Comparison of ENCODE assay signal across 8 cellular contexts in the genomic region with DNA sequence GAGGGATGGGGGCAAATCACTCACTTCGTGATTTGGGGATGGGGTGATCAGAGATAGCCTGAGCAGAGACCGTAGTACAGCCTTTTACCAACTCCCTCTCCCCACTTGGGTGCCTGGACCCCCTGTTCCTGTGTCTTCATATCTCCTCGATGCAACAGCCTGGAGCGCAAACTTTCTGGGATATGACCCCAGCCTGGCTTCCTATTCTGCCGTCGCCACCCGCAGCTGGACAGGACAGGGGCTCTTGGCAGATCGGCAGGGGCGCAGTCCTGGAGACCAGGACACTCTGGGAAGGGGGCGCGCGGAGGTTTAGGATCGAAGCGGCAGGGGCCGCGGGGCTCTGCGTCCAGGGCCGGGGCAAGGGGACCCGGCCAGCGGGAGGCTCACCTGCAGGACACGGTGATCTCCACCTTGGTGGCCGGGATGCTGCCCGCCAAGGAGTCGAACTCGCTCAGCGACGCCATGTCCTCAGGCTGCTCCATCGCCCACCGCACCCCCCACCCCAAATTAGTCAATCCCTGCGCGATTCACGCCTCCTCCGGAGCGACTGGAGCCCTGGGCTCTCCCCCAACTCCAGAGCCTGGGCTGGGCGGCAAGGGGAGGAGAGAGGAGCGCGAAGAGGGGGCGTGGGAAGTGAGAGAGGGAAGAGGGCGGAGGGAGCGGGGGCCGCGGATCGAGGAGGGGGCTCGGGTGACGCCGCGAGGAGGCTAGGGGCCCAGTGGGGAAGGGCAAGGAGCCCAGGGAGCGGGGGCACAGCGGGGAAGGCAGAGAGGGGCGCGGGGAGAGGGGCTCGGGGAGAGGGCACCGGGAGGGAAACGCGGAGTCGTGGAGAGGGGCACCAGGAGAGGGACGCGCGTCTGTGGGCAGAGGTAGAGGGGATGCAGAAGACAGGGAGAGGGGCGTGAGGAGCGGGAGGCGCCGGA. TPM values are rescaled to one million over a fixed set of nuclear protein-coding genes. Genes with fewer than 3 reads are reported as not detected.
DNase-seq lines count a peak whose midpoint lies in the region; ATAC-seq and TF ChIP-seq lines count a peak whose summit lies in the region.

A gene (minus strand): TSS at position 549 of the 923 bp plus-strand sequence. CDS start 67 bp downstream, at position 482.

- H3K4me3 ChIP-seq in H7 (ENCODE audit: insufficient read depth, low read depth, low read length) (peak within 1 kb of the TSS; percentile 53), SU-DHL-6 (ENCODE audit: insufficient read depth, low read length, poor library complexity, severe bottlenecking) (no peak within 1 kb of the TSS), fibroblast of pulmonary artery (replicated peaks; ENCODE audit: low read depth, low read length) (peak within 1 kb of the TSS; percentile 48), prostate gland (peak within 1 kb of the TSS; percentile 26 to 44)

- no peaks in the 10 kb centered on the region for H4K20me1 ChIP-seq in SU-DHL-6 (ENCODE audit: low read depth, low read length)

- H3K27me3 ChIP-seq in H7 (ENCODE audit: control insufficient read depth, insufficient read depth, low read length) (peaks cover 58% of the 10 kb centered on the region), SU-DHL-6 (ENCODE audit: low read length) (no peaks in the 10 kb centered on the region), prostate gland (replicated peaks; ENCODE audit: insufficient read depth) (no peaks in the 10 kb centered on the region)

- H3K27ac ChIP-seq in SU-DHL-6 (ENCODE audit: low read depth, low read length) (no peak within 1 kb of the TSS), prostate gland (peak within 1 kb of the TSS in 1 of 2 donors; percentile 36)

- no peaks in the 10 kb centered on the region for H3K79me2 ChIP-seq in SU-DHL-6 (ENCODE audit: insufficient read depth, low read length)

- peak within 1 kb of the TSS; percentile 42 for H3K4me2 ChIP-seq in SU-DHL-6 (ENCODE audit: low read depth, low read length, poor library complexity, severe bottlenecking)

- peak; percentile 87 for DNase-seq in H7
- no peak for DNase-seq in fibroblast of pulmonary artery (ENCODE audit: low read depth)
- DNase-seq in prostate gland (ENCODE audit: low spot score): no peak
- DNase-seq in NK-92 treated with Interleukin-12 subunit alpha and Interleukin-12 subunit beta, amount 100 ng/mL, for 24 hours (lab: John Stamatoyannopoulos, UW): no peak
- DNase-seq in cerebellar nuclear complex (lab: John Stamatoyannopoulos, UW): no peak
- DNase-seq in 8988T: no peak

- TF ChIP-seq POLR2A in prostate gland (IDR thresholded peaks at IDR 0.05): no peak

- H3K9ac ChIP-seq in SU-DHL-6 (ENCODE audit: low read length): no peak within 1 kb of the TSS

- no peaks in the 10 kb centered on the region for H3K9me2 ChIP-seq in SU-DHL-6 (replicated peaks; ENCODE audit: insufficient read depth, low read length)

- intact Hi-C loops in prostate gland (cut with DNase I): no loop called here

- no peak for ATAC-seq in GM19467 (IDR thresholded peaks at IDR 0.05; ENCODE audit: unreplicated experiment)

- no peaks in the 10 kb centered on the region for H3F3A ChIP-seq in SU-DHL-6 (ENCODE audit: insufficient read depth)

- no peaks in the 10 kb centered on the region for H3K9me3 ChIP-seq in SU-DHL-6 (ENCODE audit: insufficient read depth, low read length)
- no peaks in the 10 kb centered on the region for H3K9me3 ChIP-seq in prostate gland

- H3K36me3 ChIP-seq in H7 (replicated peaks; ENCODE audit: control insufficient read depth, insufficient read depth, low read length) (no peaks in the 10 kb centered on the region), SU-DHL-6 (ENCODE audit: low read length) (no peaks in the 10 kb centered on the region), prostate gland (no peaks in the 10 kb centered on the region)

- WGBS in prostate gland: 12% methylated on average over 55 of the region's 63 CpGs

- peaks cover 9% of the 10 kb centered on the region for H3K4me1 ChIP-seq in prostate gland (replicated peaks)

- TF ChIP-seq CTCF in SU-DHL-6 (IDR thresholded peaks at IDR 0.05; ENCODE audit: insufficient read depth, low read length, poor library complexity, severe bottlenecking) (no peak), fibroblast of pulmonary artery (IDR thresholded peaks at IDR 0.05; ENCODE audit: low read length, missing control alignments) (no peak), prostate gland (IDR thresholded peaks at IDR 0.05) (no peak)

- H2AFZ ChIP-seq in SU-DHL-6 (ENCODE audit: low read depth, low read length, severe bottlenecking): no peak within 1 kb of the TSS

RNA-seq across cellular contexts. Expression of the gene that starts here (rescaled TPM):
- total RNA-seq in H7 (2014; rRNA removed; shearing (Covaris generic)): 0.04 and 0.42 TPM in 2 replicates
- total RNA-seq in prostate gland: 10 to 100 TPM in 1 of 2 donors, 1 to 10 TPM in 1; 3.9 to 64.5 TPM

Comparison
In these comparisons a context has a peak if more than half of its experiments do, and no peak if none do; other contexts are left out.
1. Peak in DNase-seq and H3K4me3 ChIP-seq in H7; RNA of the gene not detected or under 1 TPM.